ENCODE assay signal across 9 cellular contexts in the genomic region with DNA sequence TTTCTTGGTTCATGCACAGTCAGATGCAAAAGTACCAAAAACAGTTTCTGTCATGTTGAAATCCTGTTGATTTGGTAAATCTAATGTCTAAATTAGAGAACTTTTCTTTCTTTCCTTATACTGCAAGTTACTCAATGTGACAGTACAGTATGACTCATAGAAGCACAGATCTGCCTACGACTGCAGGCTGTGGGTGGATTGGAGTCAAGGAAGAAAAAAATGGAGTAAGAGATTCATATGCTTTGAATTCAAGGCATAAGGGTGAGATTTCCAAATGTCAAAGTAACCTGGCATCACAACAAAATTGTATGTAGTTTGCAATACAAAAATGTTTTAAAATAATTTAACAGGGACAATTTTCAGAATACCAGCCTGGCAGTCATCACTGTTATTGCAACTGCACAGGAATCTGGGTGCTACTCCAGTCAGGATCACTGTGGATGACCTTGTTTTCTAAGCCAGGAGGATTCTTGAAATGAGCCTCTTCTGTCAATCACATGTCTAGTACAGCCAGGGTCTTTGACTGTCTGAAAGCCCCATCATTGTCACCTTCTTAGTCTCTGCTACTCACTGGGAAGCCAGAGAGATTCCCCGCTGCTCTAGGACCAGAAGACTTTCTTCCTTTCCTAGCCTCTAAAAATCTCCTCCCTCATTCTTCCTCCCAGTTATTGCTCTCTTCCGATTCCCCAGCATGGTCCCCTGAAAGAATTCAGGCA.
DNase-seq lines count a peak whose midpoint lies in the region; ATAC-seq and TF ChIP-seq lines count a peak whose summit lies in the region.
"Had no signal": no experiment of that assay in that cellular context is flagged by ENCODE, and none has a peak within 500 bp of the region (broad histone marks: within the 10 kb centered on the region; RNA-seq: fewer than 3 reads in every experiment).

No MANE protein-coding gene starts in this region.

- CTCF ChIA-PET in activated CD8-positive, alpha-beta memory T cell treated with anti-CD3 and anti-CD28 coated beads, Interleukin-2, amount 10 ng/mL, durations not matched to agents 7 days and 5 days (lab: Charles Lee) = no interaction called here

- H3K36me3 Mint-ChIP-seq in nephron (ENCODE audit: low read depth) = no peaks in the 10 kb centered on the region
- no peaks in the 10 kb centered on the region for H3K36me3 Mint-ChIP-seq in activated CD8-positive, alpha-beta memory T cell treated with anti-CD3 and anti-CD28 coated beads, Interleukin-2, amount 10 ng/mL, durations not matched to agents 7 days and 5 days
- H3K36me3 Mint-ChIP-seq: activated naive CD4-positive, alpha-beta T cell treated with anti-CD3 and anti-CD28 coated beads, Interleukin-2, amount 50 U/mL, for 72 hours had no signal

- DNase-seq in AML-193 (lab: John Stamatoyannopoulos, UW) (peak; percentile 75), NOMO-1 treated with DMSO at 0.1 percent for 48 hours (lab: John Stamatoyannopoulos, UW; ENCODE audit: unreplicated experiment) (peak; percentile 100), epithelial cell of esophagus (ENCODE audit: low read depth) (peak; percentile 87), NCI-H2107 (lab: John Stamatoyannopoulos, UW) (no peak), cerebellum (ENCODE audit: low spot score) (no peak), NCI-H774 (lab: John Stamatoyannopoulos, UW) (no peak)
- DNase-seq in activated CD8-positive, alpha-beta memory T cell treated with anti-CD3 and anti-CD28 coated beads, Interleukin-2, amount 10 ng/mL, durations not matched to agents 7 days and 5 days = no peak

- H3K4me1 Mint-ChIP-seq in nephron = peaks cover 47% of the 10 kb centered on the region
- no peaks in the 10 kb centered on the region for H3K4me1 Mint-ChIP-seq in activated CD8-positive, alpha-beta memory T cell treated with anti-CD3 and anti-CD28 coated beads, Interleukin-2, amount 10 ng/mL, durations not matched to agents 7 days and 5 days

- TF ChIP-seq CTCF in epithelial cell of esophagus (IDR thresholded peaks at IDR 0.05; ENCODE audit: insufficient read depth, low read depth, low read length, missing control alignments) = no peak
- no peak for TF ChIP-seq CTCF in nephron (IDR thresholded peaks at IDR 0.05; ENCODE audit: unreplicated experiment in 3 of 3)

- H3K27ac Mint-ChIP-seq in nephron = peak overlapping the region; percentile 14 to 72 (median 54)
- H3K27ac Mint-ChIP-seq in activated CD8-positive, alpha-beta memory T cell treated with anti-CD3 and anti-CD28 coated beads, Interleukin-2, amount 10 ng/mL, durations not matched to agents 7 days and 5 days = no peak overlapping the region
- H3K27ac Mint-ChIP-seq: activated naive CD4-positive, alpha-beta T cell treated with anti-CD3 and anti-CD28 coated beads, Interleukin-2, amount 50 U/mL, for 72 hours had no signal

- no peak overlapping the region for H3K4me3 Mint-ChIP-seq in nephron
- H3K4me3 Mint-ChIP-seq in activated CD8-positive, alpha-beta memory T cell treated with anti-CD3 and anti-CD28 coated beads, Interleukin-2, amount 10 ng/mL, durations not matched to agents 7 days and 5 days = no peak overlapping the region

- H3K4me3 ChIP-seq in epithelial cell of esophagus (ENCODE audit: low read length) = no peak overlapping the region

- H3K9me3 Mint-ChIP-seq in nephron = peaks cover 3% of the 10 kb centered on the region
- H3K9me3 Mint-ChIP-seq in activated CD8-positive, alpha-beta memory T cell treated with anti-CD3 and anti-CD28 coated beads, Interleukin-2, amount 10 ng/mL, durations not matched to agents 7 days and 5 days (ENCODE audit: low read depth) = peaks cover 2% of the 10 kb centered on the region

- ATAC-seq in activated CD8-positive, alpha-beta memory T cell treated with anti-CD3 and anti-CD28 coated beads, Interleukin-2, amount 10 ng/mL, durations not matched to agents 7 days and 5 days = no peak

- H3K27me3 Mint-ChIP-seq in nephron (ENCODE audit: low read depth) = peaks cover 3% of the 10 kb centered on the region
- no peaks in the 10 kb centered on the region for H3K27me3 Mint-ChIP-seq in activated CD8-positive, alpha-beta memory T cell treated with anti-CD3 and anti-CD28 coated beads, Interleukin-2, amount 10 ng/mL, durations not matched to agents 7 days and 5 days

Comparison
In these comparisons a context has a peak if more than half of its experiments do, and no peak if none do; other contexts are left out.
1. DNase-seq: peak in AML-193 (2 of 2), NOMO-1 treated with DMSO at 0.1 percent for 48 hours (single experiment) and epithelial cell of esophagus (single experiment); none in activated CD8-positive, alpha-beta memory T cell treated with anti-CD3 and anti-CD28 coated beads, Interleukin-2, amount 10 ng/mL, durations not matched to agents 7 days and 5 days (single experiment), NCI-H2107 (single experiment), cerebellum (single experiment) and NCI-H774 (single experiment).